18 cellular contexts compared by ENCODE assay signal in genomic region chr13:114000151-114001040, GRCh38. TPM values are rescaled to one million over a fixed set of nuclear protein-coding genes. Genes with fewer than 3 reads are reported as not detected.
DNase-seq lines count a peak whose midpoint lies in the region; ATAC-seq and TF ChIP-seq lines count a peak whose summit lies in the region.
"Had no signal": no experiment of that assay in that cellular context is flagged by ENCODE, and none has a peak within 500 bp of the region (broad histone marks: within the 10 kb centered on the region; RNA-seq: fewer than 3 reads in every experiment).

No MANE protein-coding gene starts in this region.

- no peak for DNase-seq in activated naive CD4-positive, alpha-beta T cell treated with anti-CD3 and anti-CD28 coated beads, Interleukin-2, amount 50 U/mL, for 72 hours (ENCODE audit: low spot score in 2 of 2)
- no peak for DNase-seq in activated naive CD4-positive, alpha-beta T cell treated with anti-CD3 and anti-CD28 coated beads for 36 hours
- DNase-seq in H7 (peak; percentile 65), left ventricle myocardium superior (peak; percentile 22), spleen (peak; percentile 39)
- DNase-seq: 8988T, Kasumi-1, NCI-H1105 treated with DMSO at 0.1 percent for 48 hours, NCI-H187 treated with DMSO at 0.1 percent for 48 hours, NCI-H446 treated with DMSO at 0.1 percent for 48 hours, NCI-H774, PC-9, SHP77 had no signal

- H3K36me3 ChIP-seq in H7 (replicated peaks; ENCODE audit: control insufficient read depth, insufficient read depth, low read length) (no peaks in the 10 kb centered on the region; the same call in 1 of the 2 replicates), spleen (peaks cover 0 to 92% (median 30%) of the 10 kb centered on the region in 6 donors)

- no peak for ATAC-seq in activated naive CD4-positive, alpha-beta T cell treated with anti-CD3 and anti-CD28 coated beads, Interleukin-2, amount 50 U/mL, for 72 hours
- ATAC-seq in left ventricle myocardium superior (no peak), GM21515 (IDR thresholded peaks at IDR 0.05; ENCODE audit: unreplicated experiment) (no peak), HG02759 (IDR thresholded peaks at IDR 0.05; ENCODE audit: unreplicated experiment) (no peak), HG03025 (IDR thresholded peaks at IDR 0.05; ENCODE audit: low FRiP score, unreplicated experiment) (no peak)
- ATAC-seq: GM23338 had no signal

- H3K36me3 Mint-ChIP-seq in activated naive CD4-positive, alpha-beta T cell treated with anti-CD3 and anti-CD28 coated beads, Interleukin-2, amount 50 U/mL, for 72 hours, result no peaks in the 10 kb centered on the region
- H3K36me3 Mint-ChIP-seq in activated naive CD4-positive, alpha-beta T cell treated with anti-CD3 and anti-CD28 coated beads for 36 hours (ENCODE audit: low read depth), result peaks cover 14% of the 10 kb centered on the region

- peak overlapping the region; percentile 57 to 79 for H3K27ac Mint-ChIP-seq in activated naive CD4-positive, alpha-beta T cell treated with anti-CD3 and anti-CD28 coated beads, Interleukin-2, amount 50 U/mL, for 72 hours
- no peak overlapping the region for H3K27ac Mint-ChIP-seq in activated naive CD4-positive, alpha-beta T cell treated with anti-CD3 and anti-CD28 coated beads for 36 hours
- H3K27ac Mint-ChIP-seq: GM23338 had no signal

- no peaks in the 10 kb centered on the region for H3K4me1 Mint-ChIP-seq in activated naive CD4-positive, alpha-beta T cell treated with anti-CD3 and anti-CD28 coated beads for 36 hours (ENCODE audit: low read depth)
- H3K4me1 Mint-ChIP-seq: GM23338 had no signal

- no peaks in the 10 kb centered on the region for H3K27me3 Mint-ChIP-seq in activated naive CD4-positive, alpha-beta T cell treated with anti-CD3 and anti-CD28 coated beads for 36 hours (ENCODE audit: low read depth)

- intact Hi-C loops in activated naive CD4-positive, alpha-beta T cell treated with anti-CD3 and anti-CD28 coated beads for 36 hours (cut with micrococcal nuclease), result no loop called here
- intact Hi-C loops in left ventricle myocardium superior (cut with micrococcal nuclease) (no loop called here), spleen (cut with DNase I; ENCODE audit: low total_unique reads) (no loop called here)

- H3K9me3 ChIP-seq in spleen, result no peaks in the 10 kb centered on the region

- H3K27ac ChIP-seq in spleen, result no peak overlapping the region
- H3K27ac ChIP-seq: C4-2B, PC-9 had no signal

- 92 to 99% (median 96%) methylated on average over 23 to 26 of the region's 26 CpGs for WGBS in spleen, 5 donors

- no peak overlapping the region for H3K4me3 Mint-ChIP-seq in activated naive CD4-positive, alpha-beta T cell treated with anti-CD3 and anti-CD28 coated beads for 36 hours
- H3K4me3 Mint-ChIP-seq: GM23338 had no signal

- no peak for TF ChIP-seq CTCF in spleen (IDR thresholded peaks at IDR 0.05 in 8 of 11, conservative IDR thresholded peaks at IDR 0.05 in 3 of 11)

- no peak overlapping the region for H3K4me3 ChIP-seq in H7 (ENCODE audit: insufficient read depth, low read depth, low read length)
- no peak overlapping the region for H3K4me3 ChIP-seq in spleen
- H3K4me3 ChIP-seq: GM23338, PC-9 had no signal

- CTCF ChIA-PET in activated naive CD4-positive, alpha-beta T cell treated with anti-CD3 and anti-CD28 coated beads for 36 hours (lab: Charles Lee), result no interaction called here

- peaks cover 0 to 25% (median 7%) of the 10 kb centered on the region in 6 donors for H3K4me1 ChIP-seq in spleen

- H3K9me3 Mint-ChIP-seq in activated naive CD4-positive, alpha-beta T cell treated with anti-CD3 and anti-CD28 coated beads, Interleukin-2, amount 50 U/mL, for 72 hours, result no peaks in the 10 kb centered on the region
- no peaks in the 10 kb centered on the region for H3K9me3 Mint-ChIP-seq in activated naive CD4-positive, alpha-beta T cell treated with anti-CD3 and anti-CD28 coated beads for 36 hours
- H3K9me3 Mint-ChIP-seq: GM23338 had no signal

- TF ChIP-seq POLR2A in spleen (IDR thresholded peaks at IDR 0.05), result no peak

- H3K27me3 ChIP-seq in H7 (ENCODE audit: control insufficient read depth, insufficient read depth, low read length) (no peaks in the 10 kb centered on the region), spleen (replicated peaks in 1 of 7) (no peaks in the 10 kb centered on the region)

RNA-seq across cellular contexts. Expression of gene C13orf46, which starts 26.5 kb away (rescaled TPM):
- 1 to 10 TPM in 1 of 2 donors, under 1 TPM in 1; 0.61 to 3.6 TPM for total RNA-seq in activated naive CD4-positive, alpha-beta T cell treated with anti-CD3 and anti-CD28 coated beads, Interleukin-2, amount 50 U/mL, for 72 hours
- total RNA-seq in activated naive CD4-positive, alpha-beta T cell treated with anti-CD3 and anti-CD28 coated beads for 36 hours, result 1 to 10 TPM; 1.7 to 1.8 TPM
- total RNA-seq in H7 (2014; rRNA removed; shearing (Covaris generic)), result not detected in 2 replicates
- total RNA-seq in left ventricle myocardium superior (0.37 TPM), spleen (1 to 10 TPM in 5 of 7 donors, under 1 TPM in 2; 0.83 to 4.2 (median 2.6) TPM)
- under 1 TPM; 0.09 to 0.70 (median 0.13) TPM for polyA plus RNA-seq in spleen

Comparison
In these comparisons a context has a peak if more than half of its experiments do, and no peak if none do; other contexts are left out.
1. DNase-seq: peak in H7 (single experiment), left ventricle myocardium superior (single experiment) and spleen (single experiment); none in activated naive CD4-positive, alpha-beta T cell treated with anti-CD3 and anti-CD28 coated beads, Interleukin-2, amount 50 U/mL, for 72 hours (0 of 2) and activated naive CD4-positive, alpha-beta T cell treated with anti-CD3 and anti-CD28 coated beads for 36 hours (single experiment).